7 cellular contexts compared by ENCODE assay signal in the genomic region with DNA sequence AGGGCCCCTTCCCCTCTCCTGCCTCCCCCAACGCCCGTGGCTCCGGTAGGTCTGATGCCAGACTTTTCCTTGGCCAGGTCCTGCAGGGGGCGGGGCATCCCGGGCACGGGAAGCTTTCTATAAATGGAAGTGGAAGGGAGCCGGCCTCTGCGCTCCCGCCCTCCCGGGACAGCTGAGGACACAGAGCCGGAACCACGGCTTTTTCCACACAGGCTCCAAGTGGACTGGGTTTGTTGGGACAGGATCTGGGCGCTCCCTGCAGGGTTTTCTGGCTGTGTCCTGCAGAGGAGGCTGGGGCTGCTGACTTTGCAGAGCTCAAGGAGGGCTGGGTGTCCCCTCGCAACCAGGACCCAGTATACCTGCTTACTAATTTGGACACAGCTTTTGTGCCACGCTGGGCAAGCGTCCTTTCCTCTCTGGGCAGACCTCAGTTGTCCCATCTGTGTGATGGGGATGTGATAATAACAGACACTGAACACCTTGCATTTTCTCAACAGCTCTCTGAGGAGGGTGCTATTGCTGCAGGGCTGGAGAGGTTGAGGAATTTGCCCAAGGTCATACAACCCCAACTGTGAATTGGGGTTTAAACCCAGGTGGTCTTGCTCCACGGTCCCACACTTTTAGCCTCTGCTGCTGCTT. TPM values are rescaled to one million over a fixed set of nuclear protein-coding genes. Genes with fewer than 3 reads are reported as not detected.
DNase-seq lines count a peak whose midpoint lies in the region; ATAC-seq lines count a peak whose summit lies in the region.

No MANE protein-coding gene starts in this region.

- H3K27me3 ChIP-seq in HUES64 (ENCODE audit: insufficient read depth, low read length) (no peaks in the 10 kb centered on the region), adipocyte (replicated peaks; ENCODE audit: control insufficient read depth, insufficient read depth, low read length) (no peaks in the 10 kb centered on the region)

- intact Hi-C loops in left cardiac atrium (cut with DNase I), result no loop called here

- H3K4me1 ChIP-seq in HUES64 (ENCODE audit: insufficient read depth, low read length) (peaks cover 14% of the 10 kb centered on the region), adipocyte (ENCODE audit: control insufficient read depth, insufficient read depth, low read length) (peaks cover 27% of the 10 kb centered on the region)

- peak; percentile 80 for DNase-seq in adipocyte (ENCODE audit: low read depth)
- peak; percentile 92 for DNase-seq in left cardiac atrium
- peak; percentile 54 for DNase-seq in retina
- no peak for DNase-seq in stimulated activated CD4-positive, alpha-beta T cell treated with anti-CD3 and anti-CD28 coated beads, Interleukin-2, amount 100 ng/mL, for 24 hours
- DNase-seq in NCI-H187 (lab: John Stamatoyannopoulos, UW), result no peak
- no peak for DNase-seq in NOMO-1 treated with dmso at 0.1 percent for 144 hours (lab: John Stamatoyannopoulos, UW; ENCODE audit: unreplicated experiment)

- H3K4me3 ChIP-seq in HUES64 (ENCODE audit: low read length) (no peak overlapping the region), adipocyte (ENCODE audit: low read length) (peak overlapping the region; percentile 41)

- ATAC-seq in left cardiac atrium, result peak; percentile 95 to 98

- H3K9ac ChIP-seq in HUES64 (ENCODE audit: low read depth, low read length) (no peak overlapping the region), adipocyte (ENCODE audit: low read length) (peak overlapping the region; percentile 78)

- 50% methylated on average over 17 of the region's 17 CpGs for WGBS in HUES64

- H3K36me3 ChIP-seq in HUES64 (ENCODE audit: insufficient read depth, low read length) (no peaks in the 10 kb centered on the region), adipocyte (ENCODE audit: control insufficient read depth, insufficient read depth, low read length, severe bottlenecking) (no peaks in the 10 kb centered on the region)

- 0 out of 2 replicates have a peak overlapping the region, but pooled peaks have one; percentile 10 for H3K27ac ChIP-seq in HUES64 (ENCODE audit: low read depth, low read length)

- H3K9me3 ChIP-seq in HUES64 (ENCODE audit: insufficient read depth, low read depth, low read length) (no peaks in the 10 kb centered on the region), adipocyte (ENCODE audit: control insufficient read depth, low read length) (peaks cover 4% of the 10 kb centered on the region)

RNA-seq across cellular contexts. Expression of gene TNS4, which starts 1.8 kb away (rescaled TPM):
- 1.00 TPM for polyA plus RNA-seq in HUES64 (2013, experiment 1 of 2)
- 1.0 TPM for polyA plus RNA-seq in HUES64 (2013, experiment 2 of 2)
- not detected for total RNA-seq in left cardiac atrium

RNA-seq across cellular contexts. Expression of gene IGFBP4, which starts 56.4 kb away (rescaled TPM):
- polyA plus RNA-seq in HUES64 (2013, experiment 1 of 2), result 65.8 TPM
- 80.1 TPM for polyA plus RNA-seq in HUES64 (2013, experiment 2 of 2)
- 100 to 1,000 TPM; 443 to 470 TPM for total RNA-seq in left cardiac atrium

Comparison
In these comparisons a context has a peak if more than half of its experiments do, and no peak if none do; other contexts are left out.
1. DNase-seq: peak in adipocyte (single experiment), left cardiac atrium (single experiment) and retina (single experiment); none in stimulated activated CD4-positive, alpha-beta T cell treated with anti-CD3 and anti-CD28 coated beads, Interleukin-2, amount 100 ng/mL, for 24 hours (0 of 2), NCI-H187 (0 of 2) and NOMO-1 treated with dmso at 0.1 percent for 144 hours (single experiment).